Comparison of ENCODE assay signal across 1 cellular context in genomic region chr16:53866520-53866919, GRCh38.
TF ChIP-seq lines count a peak whose summit lies in the region.

No MANE protein-coding gene starts in this region.

TF ChIP-seq in K562, 482 proteins besides CTCF, POLR2A, EP300 and RAD21 (continued from another document):
- TF ChIP-seq, protein P1, sequence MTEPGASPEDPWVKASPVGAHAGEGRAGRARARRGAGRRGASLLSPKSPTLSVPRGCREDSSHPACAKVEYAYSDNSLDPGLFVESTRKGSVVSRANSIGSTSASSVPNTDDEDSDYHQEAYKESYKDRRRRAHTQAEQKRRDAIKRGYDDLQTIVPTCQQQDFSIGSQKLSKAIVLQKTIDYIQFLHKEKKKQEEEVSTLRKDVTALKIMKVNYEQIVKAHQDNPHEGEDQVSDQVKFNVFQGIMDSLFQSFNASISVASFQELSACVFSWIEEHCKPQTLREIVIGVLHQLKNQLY (CRISPR knock-in tag; conservative IDR thresholded peaks at IDR 0.05) = no peak
- TF ChIP-seq, protein P2, sequence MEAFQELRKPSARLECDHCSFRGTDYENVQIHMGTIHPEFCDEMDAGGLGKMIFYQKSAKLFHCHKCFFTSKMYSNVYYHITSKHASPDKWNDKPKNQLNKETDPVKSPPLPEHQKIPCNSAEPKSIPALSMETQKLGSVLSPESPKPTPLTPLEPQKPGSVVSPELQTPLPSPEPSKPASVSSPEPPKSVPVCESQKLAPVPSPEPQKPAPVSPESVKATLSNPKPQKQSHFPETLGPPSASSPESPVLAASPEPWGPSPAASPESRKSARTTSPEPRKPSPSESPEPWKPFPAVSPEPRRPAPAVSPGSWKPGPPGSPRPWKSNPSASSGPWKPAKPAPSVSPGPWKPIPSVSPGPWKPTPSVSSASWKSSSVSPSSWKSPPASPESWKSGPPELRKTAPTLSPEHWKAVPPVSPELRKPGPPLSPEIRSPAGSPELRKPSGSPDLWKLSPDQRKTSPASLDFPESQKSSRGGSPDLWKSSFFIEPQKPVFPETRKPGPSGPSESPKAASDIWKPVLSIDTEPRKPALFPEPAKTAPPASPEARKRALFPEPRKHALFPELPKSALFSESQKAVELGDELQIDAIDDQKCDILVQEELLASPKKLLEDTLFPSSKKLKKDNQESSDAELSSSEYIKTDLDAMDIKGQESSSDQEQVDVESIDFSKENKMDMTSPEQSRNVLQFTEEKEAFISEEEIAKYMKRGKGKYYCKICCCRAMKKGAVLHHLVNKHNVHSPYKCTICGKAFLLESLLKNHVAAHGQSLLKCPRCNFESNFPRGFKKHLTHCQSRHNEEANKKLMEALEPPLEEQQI (IDR thresholded peaks at IDR 0.05) = no peak
- TF ChIP-seq RBM14 (IDR thresholded peaks at IDR 0.05; ENCODE audit: borderline replicate concordance, insufficient read depth, low read depth, low read length) (no peak), CBX1 (IDR thresholded peaks at IDR 0.05; ENCODE audit: low read depth) (no peak)
